In the genomic region with DNA sequence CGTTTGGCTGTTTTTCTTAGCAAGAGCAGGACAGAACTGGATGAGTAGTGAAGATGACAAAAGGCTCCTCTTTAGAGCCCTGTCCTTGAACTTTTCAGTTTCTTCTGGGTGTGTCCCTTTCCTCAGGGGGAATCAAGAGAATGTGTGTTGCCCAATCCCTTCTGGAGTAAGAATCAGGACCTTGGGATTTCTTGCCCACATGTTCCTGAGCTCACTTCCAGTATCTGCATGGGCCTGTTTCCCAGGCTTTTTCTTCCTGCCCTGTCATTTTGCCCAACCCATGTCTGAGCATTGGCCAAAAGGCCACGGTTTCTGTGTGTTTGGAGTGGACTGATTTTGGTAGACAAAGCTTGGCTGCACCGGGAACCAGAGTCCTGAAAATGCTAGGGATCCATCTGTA, we compare ENCODE assay signal across 1 cellular context.
TF ChIP-seq lines count a peak whose summit lies in the region.

No MANE protein-coding gene starts in this region.

TF ChIP-seq in GM23338, 12 proteins besides CTCF, POLR2A, EP300 and RAD21 (continued from another document):
- TF ChIP-seq, protein P1, sequence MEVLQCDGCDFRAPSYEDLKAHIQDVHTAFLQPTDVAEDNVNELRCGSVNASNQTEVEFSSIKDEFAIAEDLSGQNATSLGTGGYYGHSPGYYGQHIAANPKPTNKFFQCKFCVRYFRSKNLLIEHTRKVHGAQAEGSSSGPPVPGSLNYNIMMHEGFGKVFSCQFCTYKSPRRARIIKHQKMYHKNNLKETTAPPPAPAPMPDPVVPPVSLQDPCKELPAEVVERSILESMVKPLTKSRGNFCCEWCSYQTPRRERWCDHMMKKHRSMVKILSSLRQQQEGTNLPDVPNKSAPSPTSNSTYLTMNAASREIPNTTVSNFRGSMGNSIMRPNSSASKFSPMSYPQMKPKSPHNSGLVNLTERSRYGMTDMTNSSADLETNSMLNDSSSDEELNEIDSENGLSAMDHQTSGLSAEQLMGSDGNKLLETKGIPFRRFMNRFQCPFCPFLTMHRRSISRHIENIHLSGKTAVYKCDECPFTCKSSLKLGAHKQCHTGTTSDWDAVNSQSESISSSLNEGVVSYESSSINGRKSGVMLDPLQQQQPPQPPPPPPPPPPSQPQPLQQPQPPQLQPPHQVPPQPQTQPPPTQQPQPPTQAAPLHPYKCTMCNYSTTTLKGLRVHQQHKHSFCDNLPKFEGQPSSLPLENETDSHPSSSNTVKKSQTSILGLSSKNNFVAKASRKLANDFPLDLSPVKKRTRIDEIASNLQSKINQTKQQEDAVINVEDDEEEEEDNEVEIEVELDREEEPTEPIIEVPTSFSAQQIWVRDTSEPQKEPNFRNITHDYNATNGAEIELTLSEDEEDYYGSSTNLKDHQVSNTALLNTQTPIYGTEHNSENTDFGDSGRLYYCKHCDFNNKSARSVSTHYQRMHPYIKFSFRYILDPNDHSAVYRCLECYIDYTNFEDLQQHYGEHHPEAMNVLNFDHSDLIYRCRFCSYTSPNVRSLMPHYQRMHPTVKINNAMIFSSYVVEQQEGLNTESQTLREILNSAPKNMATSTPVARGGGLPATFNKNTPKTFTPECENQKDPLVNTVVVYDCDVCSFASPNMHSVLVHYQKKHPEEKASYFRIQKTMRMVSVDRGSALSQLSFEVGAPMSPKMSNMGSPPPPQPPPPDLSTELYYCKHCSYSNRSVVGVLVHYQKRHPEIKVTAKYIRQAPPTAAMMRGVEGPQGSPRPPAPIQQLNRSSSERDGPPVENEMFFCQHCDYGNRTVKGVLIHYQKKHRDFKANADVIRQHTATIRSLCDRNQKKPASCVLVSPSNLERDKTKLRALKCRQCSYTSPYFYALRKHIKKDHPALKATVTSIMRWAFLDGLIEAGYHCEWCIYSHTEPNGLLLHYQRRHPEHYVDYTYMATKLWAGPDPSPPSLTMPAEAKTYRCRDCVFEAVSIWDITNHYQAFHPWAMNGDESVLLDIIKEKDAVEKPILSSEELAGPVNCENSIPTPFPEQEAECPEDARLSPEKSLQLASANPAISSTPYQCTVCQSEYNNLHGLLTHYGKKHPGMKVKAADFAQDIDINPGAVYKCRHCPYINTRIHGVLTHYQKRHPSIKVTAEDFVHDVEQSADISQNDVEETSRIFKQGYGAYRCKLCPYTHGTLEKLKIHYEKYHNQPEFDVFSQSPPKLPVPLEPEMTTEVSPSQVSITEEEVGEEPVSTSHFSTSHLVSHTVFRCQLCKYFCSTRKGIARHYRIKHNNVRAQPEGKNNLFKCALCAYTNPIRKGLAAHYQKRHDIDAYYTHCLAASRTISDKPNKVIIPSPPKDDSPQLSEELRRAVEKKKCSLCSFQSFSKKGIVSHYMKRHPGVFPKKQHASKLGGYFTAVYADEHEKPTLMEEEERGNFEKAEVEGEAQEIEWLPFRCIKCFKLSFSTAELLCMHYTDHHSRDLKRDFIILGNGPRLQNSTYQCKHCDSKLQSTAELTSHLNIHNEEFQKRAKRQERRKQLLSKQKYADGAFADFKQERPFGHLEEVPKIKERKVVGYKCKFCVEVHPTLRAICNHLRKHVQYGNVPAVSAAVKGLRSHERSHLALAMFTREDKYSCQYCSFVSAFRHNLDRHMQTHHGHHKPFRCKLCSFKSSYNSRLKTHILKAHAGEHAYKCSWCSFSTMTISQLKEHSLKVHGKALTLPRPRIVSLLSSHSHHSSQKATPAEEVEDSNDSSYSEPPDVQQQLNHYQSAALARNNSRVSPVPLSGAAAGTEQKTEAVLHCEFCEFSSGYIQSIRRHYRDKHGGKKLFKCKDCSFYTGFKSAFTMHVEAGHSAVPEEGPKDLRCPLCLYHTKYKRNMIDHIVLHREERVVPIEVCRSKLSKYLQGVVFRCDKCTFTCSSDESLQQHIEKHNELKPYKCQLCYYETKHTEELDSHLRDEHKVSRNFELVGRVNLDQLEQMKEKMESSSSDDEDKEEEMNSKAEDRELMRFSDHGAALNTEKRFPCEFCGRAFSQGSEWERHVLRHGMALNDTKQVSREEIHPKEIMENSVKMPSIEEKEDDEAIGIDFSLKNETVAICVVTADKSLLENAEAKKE (CRISPR knock-in tag; IDR thresholded peaks at IDR 0.05): no peak
- no peak for TF ChIP-seq EZH2 (IDR thresholded peaks at IDR 0.05; ENCODE audit: low read depth, unreplicated experiment)
- TF ChIP-seq, protein P2, sequence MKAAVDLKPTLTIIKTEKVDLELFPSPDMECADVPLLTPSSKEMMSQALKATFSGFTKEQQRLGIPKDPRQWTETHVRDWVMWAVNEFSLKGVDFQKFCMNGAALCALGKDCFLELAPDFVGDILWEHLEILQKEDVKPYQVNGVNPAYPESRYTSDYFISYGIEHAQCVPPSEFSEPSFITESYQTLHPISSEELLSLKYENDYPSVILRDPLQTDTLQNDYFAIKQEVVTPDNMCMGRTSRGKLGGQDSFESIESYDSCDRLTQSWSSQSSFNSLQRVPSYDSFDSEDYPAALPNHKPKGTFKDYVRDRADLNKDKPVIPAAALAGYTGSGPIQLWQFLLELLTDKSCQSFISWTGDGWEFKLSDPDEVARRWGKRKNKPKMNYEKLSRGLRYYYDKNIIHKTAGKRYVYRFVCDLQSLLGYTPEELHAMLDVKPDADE (IDR thresholded peaks at IDR 0.05): no peak
- no peak for TF ChIP-seq EZH2phosphoT487 (IDR thresholded peaks at IDR 0.05; ENCODE audit: unreplicated experiment)
- TF ChIP-seq, protein P3, sequence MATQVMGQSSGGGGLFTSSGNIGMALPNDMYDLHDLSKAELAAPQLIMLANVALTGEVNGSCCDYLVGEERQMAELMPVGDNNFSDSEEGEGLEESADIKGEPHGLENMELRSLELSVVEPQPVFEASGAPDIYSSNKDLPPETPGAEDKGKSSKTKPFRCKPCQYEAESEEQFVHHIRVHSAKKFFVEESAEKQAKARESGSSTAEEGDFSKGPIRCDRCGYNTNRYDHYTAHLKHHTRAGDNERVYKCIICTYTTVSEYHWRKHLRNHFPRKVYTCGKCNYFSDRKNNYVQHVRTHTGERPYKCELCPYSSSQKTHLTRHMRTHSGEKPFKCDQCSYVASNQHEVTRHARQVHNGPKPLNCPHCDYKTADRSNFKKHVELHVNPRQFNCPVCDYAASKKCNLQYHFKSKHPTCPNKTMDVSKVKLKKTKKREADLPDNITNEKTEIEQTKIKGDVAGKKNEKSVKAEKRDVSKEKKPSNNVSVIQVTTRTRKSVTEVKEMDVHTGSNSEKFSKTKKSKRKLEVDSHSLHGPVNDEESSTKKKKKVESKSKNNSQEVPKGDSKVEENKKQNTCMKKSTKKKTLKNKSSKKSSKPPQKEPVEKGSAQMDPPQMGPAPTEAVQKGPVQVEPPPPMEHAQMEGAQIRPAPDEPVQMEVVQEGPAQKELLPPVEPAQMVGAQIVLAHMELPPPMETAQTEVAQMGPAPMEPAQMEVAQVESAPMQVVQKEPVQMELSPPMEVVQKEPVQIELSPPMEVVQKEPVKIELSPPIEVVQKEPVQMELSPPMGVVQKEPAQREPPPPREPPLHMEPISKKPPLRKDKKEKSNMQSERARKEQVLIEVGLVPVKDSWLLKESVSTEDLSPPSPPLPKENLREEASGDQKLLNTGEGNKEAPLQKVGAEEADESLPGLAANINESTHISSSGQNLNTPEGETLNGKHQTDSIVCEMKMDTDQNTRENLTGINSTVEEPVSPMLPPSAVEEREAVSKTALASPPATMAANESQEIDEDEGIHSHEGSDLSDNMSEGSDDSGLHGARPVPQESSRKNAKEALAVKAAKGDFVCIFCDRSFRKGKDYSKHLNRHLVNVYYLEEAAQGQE (IDR thresholded peaks at IDR 0.05; ENCODE audit: unreplicated experiment): no peak
- no peak for TF ChIP-seq POLR2AphosphoS5 (IDR thresholded peaks at IDR 0.05; ENCODE audit: low read depth)
- no peak for TF ChIP-seq NANOG (IDR thresholded peaks at IDR 0.05; ENCODE audit: borderline replicate concordance)
- TF ChIP-seq CREB1 (CRISPR knock-in tag; IDR thresholded peaks at IDR 0.05; ENCODE audit: low read depth): no peak
- TF ChIP-seq JUNB (IDR thresholded peaks at IDR 0.05; ENCODE audit: unreplicated experiment): no peak
